ENCODE assay signal across 17 cellular contexts in the genomic region with DNA sequence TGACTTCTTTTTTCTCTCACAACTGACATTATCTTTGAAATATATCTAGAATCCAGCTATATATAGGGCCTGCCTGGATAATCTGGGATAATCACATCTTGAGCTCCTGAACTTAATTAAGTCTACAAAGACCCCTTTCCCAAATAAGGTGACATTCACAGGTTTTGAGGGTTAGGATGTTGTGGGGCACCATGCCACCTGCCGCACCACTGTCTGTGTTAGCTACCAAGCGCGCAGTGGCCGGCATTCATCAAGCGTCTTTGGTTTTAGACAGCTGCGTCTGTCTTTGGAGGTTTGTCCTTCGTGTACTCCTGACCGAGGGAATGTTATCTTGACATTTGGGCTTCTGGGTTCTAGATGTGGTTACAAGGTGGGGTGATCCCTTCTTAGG. TPM values are rescaled to one million over a fixed set of nuclear protein-coding genes. Genes with fewer than 3 reads are reported as not detected.
DNase-seq lines count a peak whose midpoint lies in the region; ATAC-seq and TF ChIP-seq lines count a peak whose summit lies in the region.
"Had no signal": no experiment of that assay in that cellular context is flagged by ENCODE, and none has a peak within 500 bp of the region (broad histone marks: within the 10 kb centered on the region; RNA-seq: fewer than 3 reads in every experiment).

No MANE protein-coding gene starts in this region.

- WGBS in trophoblast cell (ENCODE audit: extremely low coverage, insufficient coverage, insufficient read length), result no CpG with 5 or more reads among the region's 8 CpGs

- no peak for TF ChIP-seq CTCF in Peyer's patch (IDR thresholded peaks at IDR 0.05)

- H3K79me2 ChIP-seq in trophoblast cell (ENCODE audit: control insufficient read depth, insufficient read depth, low read length, poor library complexity), result peaks cover 17% of the 10 kb centered on the region

- no peaks in the 10 kb centered on the region for H3K9me3 Mint-ChIP-seq in IgD-negative memory B cell
- H3K9me3 Mint-ChIP-seq in activated naive CD8-positive, alpha-beta T cell treated with anti-CD3 and anti-CD28 coated beads, Interleukin-2, amount 50 U/mL, for 24 hours, result no peaks in the 10 kb centered on the region

- peak overlapping the region in 2 of 3 donors; percentile 35 to 40 for H3K27ac Mint-ChIP-seq in IgD-negative memory B cell
- H3K27ac Mint-ChIP-seq in activated naive CD8-positive, alpha-beta T cell treated with anti-CD3 and anti-CD28 coated beads, Interleukin-2, amount 50 U/mL, for 24 hours, result peak overlapping the region; percentile 72

- H3K9me3 ChIP-seq in trophoblast cell (ENCODE audit: insufficient read depth, low read depth, low read length) (no peaks in the 10 kb centered on the region), Peyer's patch (no peaks in the 10 kb centered on the region)

- TF ChIP-seq POLR2A in Peyer's patch (IDR thresholded peaks at IDR 0.05), result no peak

- no peak overlapping the region for H3K23ac ChIP-seq in trophoblast cell (ENCODE audit: low read length)

- no peaks in the 10 kb centered on the region for H3K4me1 ChIP-seq in trophoblast cell (ENCODE audit: control insufficient read depth in 1 of 2, insufficient read depth in 2 of 2, low read length in 2 of 2)
- peaks cover 0 to 52% (median 7%) of the 10 kb centered on the region in 4 donors for H3K4me1 ChIP-seq in Peyer's patch

- H3K18ac ChIP-seq in trophoblast cell (ENCODE audit: low read length), result peak overlapping the region; percentile 37

- H3K4me1 Mint-ChIP-seq in IgD-negative memory B cell, result peaks cover 45 to 62% (median 58%) of the 10 kb centered on the region in 3 donors
- H3K4me1 Mint-ChIP-seq in activated naive CD8-positive, alpha-beta T cell treated with anti-CD3 and anti-CD28 coated beads, Interleukin-2, amount 50 U/mL, for 24 hours, result peaks cover 91% of the 10 kb centered on the region

- peak; percentile 46 for DNase-seq in activated CD8-positive, alpha-beta memory T cell treated with anti-CD3 and anti-CD28 coated beads, Interleukin-2, amount 50 U/mL, for 48 hours
- no peak for DNase-seq in activated CD8-positive, alpha-beta memory T cell treated with anti-CD3 and anti-CD28 coated beads for 24 hours
- DNase-seq in activated naive CD8-positive, alpha-beta T cell treated with anti-CD3 and anti-CD28 coated beads, Interleukin-2, amount 50 U/mL, for 24 hours, result no peak
- DNase-seq in trophoblast cell (no peak), C1 segment of cervical spinal cord (lab: John Stamatoyannopoulos, UW) (no peak), NCI-H526 (lab: John Stamatoyannopoulos, UW) (no peak), Peyer's patch (no peak)
- DNase-seq: ACHN; cerebellar nuclear complex; COR-L47; NCI-H1436 treated with DMSO at 0.1 percent for 48 hours; NK-92 treated with Interleukin-12 subunit alpha and Interleukin-12 subunit beta, amount 100 ng/mL, for 24 hours; nucleus accumbens; right cardiac atrium had no signal

- no peak overlapping the region for H2BK120ac ChIP-seq in trophoblast cell (ENCODE audit: insufficient read depth, low read length, poor library complexity)

- H3K4ac ChIP-seq in trophoblast cell (ENCODE audit: low read depth, low read length), result peak overlapping the region; percentile 98

- no peak overlapping the region for H3K9ac ChIP-seq in trophoblast cell (ENCODE audit: low read length)

- H2AFZ ChIP-seq in trophoblast cell (ENCODE audit: insufficient read depth, low read length, poor library complexity), result no peak overlapping the region
- H2AFZ ChIP-seq: hepatocyte had no signal

- ATAC-seq in activated naive CD8-positive, alpha-beta T cell treated with anti-CD3 and anti-CD28 coated beads, Interleukin-2, amount 50 U/mL, for 24 hours, result no peak

- peak overlapping the region in 3 of 4 donors; percentile 53 to 79 (median 74) for H3K4me3 Mint-ChIP-seq in IgD-negative memory B cell
- H3K4me3 Mint-ChIP-seq in activated naive CD8-positive, alpha-beta T cell treated with anti-CD3 and anti-CD28 coated beads, Interleukin-2, amount 50 U/mL, for 24 hours, result no peak overlapping the region

- H3K36me3 ChIP-seq in trophoblast cell (ENCODE audit: control insufficient read depth in 1 of 2, insufficient read depth in 2 of 2, low read length in 2 of 2) (peaks cover 0 to 1% of the 10 kb centered on the region in 2 experiments), Peyer's patch (no peaks in the 10 kb centered on the region)

- H3K79me1 ChIP-seq in trophoblast cell (ENCODE audit: low read length), result no peaks in the 10 kb centered on the region

- H3K4me2 ChIP-seq in trophoblast cell (ENCODE audit: low read length), result no peak overlapping the region
- H3K4me2 ChIP-seq: hepatocyte had no signal

- H4K12ac ChIP-seq in trophoblast cell (ENCODE audit: low read depth, low read length), result no peak overlapping the region

- H4K8ac ChIP-seq in trophoblast cell (ENCODE audit: low read depth, low read length), result no peak overlapping the region

- peak overlapping the region; percentile 22 for H2BK12ac ChIP-seq in trophoblast cell (ENCODE audit: low read length)

- H3K27me3 ChIP-seq in trophoblast cell (ENCODE audit: insufficient read depth, low read length), result no peaks in the 10 kb centered on the region
- no peaks in the 10 kb centered on the region for H3K27me3 ChIP-seq in Peyer's patch
- H3K27me3 ChIP-seq: hepatocyte had no signal

- no peak overlapping the region for H2AK5ac ChIP-seq in trophoblast cell (ENCODE audit: low read length)

- no peak overlapping the region for H3K27ac ChIP-seq in trophoblast cell (ENCODE audit: low read depth, low read length)
- no peak overlapping the region for H3K27ac ChIP-seq in Peyer's patch
- H3K27ac ChIP-seq: hepatocyte, VCaP had no signal

- no peak overlapping the region for H4K91ac ChIP-seq in trophoblast cell (ENCODE audit: low read depth, low read length)

- H3K14ac ChIP-seq in trophoblast cell (ENCODE audit: low read length), result no peak overlapping the region

- no peak overlapping the region for H2BK5ac ChIP-seq in trophoblast cell (ENCODE audit: low read depth, low read length, poor library complexity)

- H3K27me3 Mint-ChIP-seq in IgD-negative memory B cell, result no peaks in the 10 kb centered on the region
- H3K27me3 Mint-ChIP-seq in activated naive CD8-positive, alpha-beta T cell treated with anti-CD3 and anti-CD28 coated beads, Interleukin-2, amount 50 U/mL, for 24 hours, result no peaks in the 10 kb centered on the region

- H3K36me3 Mint-ChIP-seq in IgD-negative memory B cell, result no peaks in the 10 kb centered on the region
- peaks cover 19% of the 10 kb centered on the region for H3K36me3 Mint-ChIP-seq in activated naive CD8-positive, alpha-beta T cell treated with anti-CD3 and anti-CD28 coated beads, Interleukin-2, amount 50 U/mL, for 24 hours (ENCODE audit: low read depth)

- no peak overlapping the region for H3K4me3 ChIP-seq in trophoblast cell (ENCODE audit: low read depth, low read length)
- no peak overlapping the region for H3K4me3 ChIP-seq in Peyer's patch
- H3K4me3 ChIP-seq: hepatocyte had no signal

RNA-seq across cellular contexts. Expression of a gene that starts 7.5 kb away (rescaled TPM):
- 17.9 TPM for polyA plus RNA-seq in IgD-negative memory B cell
- 19.1 and 20.0 TPM in 2 replicates for polyA plus RNA-seq in trophoblast cell (2013)
- 100 to 1,000 TPM in 1 of 4 donors, 10 to 100 TPM in 3; 62.2 to 153 (median 93.0) TPM for total RNA-seq in Peyer's patch
